24 cellular contexts compared by ENCODE assay signal in the genomic region with DNA sequence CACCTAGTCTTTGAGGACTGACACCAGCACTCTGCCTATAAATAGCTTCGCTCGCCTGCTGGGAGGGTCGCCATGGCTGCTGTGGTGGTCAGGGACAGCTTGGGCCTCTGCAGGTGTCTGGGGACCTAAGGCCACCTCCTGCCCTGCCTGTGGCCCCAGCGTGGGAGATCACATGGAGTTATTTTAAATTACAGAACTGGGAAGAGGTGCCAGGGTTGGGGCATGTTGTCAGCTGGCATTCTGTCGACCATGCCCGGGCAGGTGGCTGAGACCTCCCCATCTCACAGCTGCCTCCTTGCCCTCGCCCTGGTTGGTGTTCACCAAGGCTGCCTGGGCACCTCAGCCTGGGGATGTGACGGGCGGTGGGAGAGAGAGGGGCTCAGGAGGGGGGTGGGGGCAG. TPM values are rescaled to one million over a fixed set of nuclear protein-coding genes. Genes with fewer than 3 reads are reported as not detected.
DNase-seq lines count a peak whose midpoint lies in the region; ATAC-seq and TF ChIP-seq lines count a peak whose summit lies in the region.
"Had no signal": no experiment of that assay in that cellular context is flagged by ENCODE, and none has a peak within 500 bp of the region (broad histone marks: within the 10 kb centered on the region; RNA-seq: fewer than 3 reads in every experiment).

No MANE protein-coding gene starts in this region.

- H3K27me3 Mint-ChIP-seq in chondrocyte (ENCODE audit: low read depth): peaks cover 4% of the 10 kb centered on the region
- H3K27me3 Mint-ChIP-seq in type B pancreatic cell: peaks cover 18% of the 10 kb centered on the region

- H3K36me3 Mint-ChIP-seq in chondrocyte (ENCODE audit: low read depth) (no peaks in the 10 kb centered on the region), type B pancreatic cell (no peaks in the 10 kb centered on the region)
- H3K36me3 Mint-ChIP-seq: CD4-positive, alpha-beta memory T cell had no signal

- H3K27ac Mint-ChIP-seq in chondrocyte (ENCODE audit: unreplicated experiment) (no peak overlapping the region), type B pancreatic cell (no peak overlapping the region)
- H3K27ac Mint-ChIP-seq: CD4-positive, alpha-beta memory T cell; GM23338; H9 had no signal

- intact Hi-C loops in Right ventricle myocardium inferior (cut with DNase I) (no loop called here), left ventricle myocardium inferior (cut with micrococcal nuclease) (no loop called here)

- H3K4me1 ChIP-seq in left ventricle myocardium inferior (peaks cover 8% of the 10 kb centered on the region), osteoblast (ENCODE audit: insufficient read depth, low read length) (no peaks in the 10 kb centered on the region)
- H3K4me1 ChIP-seq: BE2C had no signal

- peaks cover 55% of the 10 kb centered on the region for H3K27me3 ChIP-seq in left ventricle myocardium inferior (ENCODE audit: low read depth)
- peaks cover 5% of the 10 kb centered on the region for H3K27me3 ChIP-seq in osteoblast (ENCODE audit: insufficient read depth, low read length)

- no peaks in the 10 kb centered on the region for H3K9me3 ChIP-seq in left ventricle myocardium inferior (replicated peaks)
- no peaks in the 10 kb centered on the region for H3K9me3 ChIP-seq in osteoblast (ENCODE audit: low read depth, low read length)
- H3K9me3 ChIP-seq: A549, BE2C had no signal

- H3K4me1 Mint-ChIP-seq in chondrocyte (ENCODE audit: low read depth) (no peaks in the 10 kb centered on the region), type B pancreatic cell (ENCODE audit: unreplicated experiment) (no peaks in the 10 kb centered on the region)
- H3K4me1 Mint-ChIP-seq: CD4-positive, alpha-beta memory T cell; GM23338; H9 had no signal

- H2AFZ ChIP-seq in osteoblast (ENCODE audit: low read length): no peak overlapping the region
- H2AFZ ChIP-seq: GM23338 had no signal

- TF ChIP-seq CTCF in left ventricle myocardium inferior (IDR thresholded peaks at IDR 0.05; ENCODE audit: borderline replicate concordance) (no peak), chondrocyte (IDR thresholded peaks at IDR 0.05) (no peak), osteoblast (IDR thresholded peaks at IDR 0.05; ENCODE audit: extremely low read depth, low read depth, low read length) (no peak), type B pancreatic cell (conservative IDR thresholded peaks at IDR 0.05) (no peak)

- H3K9me3 Mint-ChIP-seq in chondrocyte (ENCODE audit: low read depth): peaks cover 5% of the 10 kb centered on the region
- H3K9me3 Mint-ChIP-seq in type B pancreatic cell: no peaks in the 10 kb centered on the region
- H3K9me3 Mint-ChIP-seq: CD4-positive, alpha-beta memory T cell had no signal

- H3K4me3 ChIP-seq in left ventricle myocardium inferior (no peak overlapping the region), osteoblast (ENCODE audit: insufficient read depth, low read length) (no peak overlapping the region)
- H3K4me3 ChIP-seq: A549, GM23338 had no signal

- ATAC-seq in Right ventricle myocardium inferior (no peak), HG03039 (IDR thresholded peaks at IDR 0.05; ENCODE audit: unreplicated experiment) (no peak)
- ATAC-seq: A549, GM23338, HCT116 had no signal

- H3K4me2 ChIP-seq in osteoblast (ENCODE audit: insufficient read depth, low read length): no peak overlapping the region
- H3K4me2 ChIP-seq: A549, GM23338 had no signal

- H3K27ac ChIP-seq in left ventricle myocardium inferior (replicated peaks) (no peak overlapping the region), osteoblast (ENCODE audit: low read depth, low read length) (no peak overlapping the region)
- H3K27ac ChIP-seq: A549 had no signal

- H3K79me2 ChIP-seq in osteoblast (ENCODE audit: insufficient read depth, low read length): no peaks in the 10 kb centered on the region

- no peaks in the 10 kb centered on the region for H3K36me3 ChIP-seq in left ventricle myocardium inferior
- no peaks in the 10 kb centered on the region for H3K36me3 ChIP-seq in osteoblast (ENCODE audit: insufficient read depth, low read length)
- H3K36me3 ChIP-seq: BE2C had no signal

- H3K4me3 Mint-ChIP-seq in chondrocyte (ENCODE audit: unreplicated experiment) (no peak overlapping the region), type B pancreatic cell (no peak overlapping the region)
- H3K4me3 Mint-ChIP-seq: CD4-positive, alpha-beta memory T cell; GM23338; H9 had no signal

- DNase-seq in Right ventricle myocardium inferior (ENCODE audit: missing footprints): peak; percentile 50
- DNase-seq in left ventricle myocardium inferior: no peak
- peak; percentile 72 for DNase-seq in chondrocyte (ENCODE audit: low spot score)
- peak; percentile 36 for DNase-seq in osteoblast (ENCODE audit: insufficient read length, low spot score, missing footprints)
- no peak for DNase-seq in activated naive CD4-positive, alpha-beta T cell (lab: John Stamatoyannopoulos, UW)
- DNase-seq in type B pancreatic cell (ENCODE audit: extremely low spot score, unreplicated experiment): no peak
- DNase-seq: 8988T; ACHN; AML-193; BE2C; C1 segment of cervical spinal cord; Calu3; CD4-positive, alpha-beta memory T cell; COR-L47; DMS53; DMS79 treated with DMSO at 0.1 percent for 48 hours; GF-D8; H9 had no signal

- no peaks in the 10 kb centered on the region for H4K20me1 ChIP-seq in osteoblast (ENCODE audit: insufficient read depth, low read length)

RNA-seq across cellular contexts. Expression of a gene that starts 18.1 kb away (rescaled TPM):
- total RNA-seq in Right ventricle myocardium inferior: not detected
- not detected for total RNA-seq in left ventricle myocardium inferior
- not detected in 3 replicates for total RNA-seq in chondrocyte
- not detected in 2 replicates for total RNA-seq in osteoblast
- total RNA-seq in type B pancreatic cell (ENCODE audit: low replicate concordance): 24.9 and 28.3 TPM in 2 replicates
- total RNA-seq: CD4-positive, alpha-beta memory T cell; G401; GM23338; H4 had no signal

Comparison
In these comparisons a context has a peak if more than half of its experiments do, and no peak if none do; other contexts are left out.
1. DNase-seq: peak in Right ventricle myocardium inferior (single experiment), chondrocyte (single experiment) and osteoblast (single experiment); none in left ventricle myocardium inferior (single experiment), activated naive CD4-positive, alpha-beta T cell (0 of 4) and type B pancreatic cell (single experiment).
2. RNA of a gene that starts 18.1 kb away (total RNA-seq): 24.9 to 28.3 TPM in type B pancreatic cell; not detected in chondrocyte, not detected in Right ventricle myocardium inferior (single experiment), not detected in left ventricle myocardium inferior (single experiment) and not detected in osteoblast; every median in the first group is over 10 times any median in the second.